In the genomic region with DNA sequence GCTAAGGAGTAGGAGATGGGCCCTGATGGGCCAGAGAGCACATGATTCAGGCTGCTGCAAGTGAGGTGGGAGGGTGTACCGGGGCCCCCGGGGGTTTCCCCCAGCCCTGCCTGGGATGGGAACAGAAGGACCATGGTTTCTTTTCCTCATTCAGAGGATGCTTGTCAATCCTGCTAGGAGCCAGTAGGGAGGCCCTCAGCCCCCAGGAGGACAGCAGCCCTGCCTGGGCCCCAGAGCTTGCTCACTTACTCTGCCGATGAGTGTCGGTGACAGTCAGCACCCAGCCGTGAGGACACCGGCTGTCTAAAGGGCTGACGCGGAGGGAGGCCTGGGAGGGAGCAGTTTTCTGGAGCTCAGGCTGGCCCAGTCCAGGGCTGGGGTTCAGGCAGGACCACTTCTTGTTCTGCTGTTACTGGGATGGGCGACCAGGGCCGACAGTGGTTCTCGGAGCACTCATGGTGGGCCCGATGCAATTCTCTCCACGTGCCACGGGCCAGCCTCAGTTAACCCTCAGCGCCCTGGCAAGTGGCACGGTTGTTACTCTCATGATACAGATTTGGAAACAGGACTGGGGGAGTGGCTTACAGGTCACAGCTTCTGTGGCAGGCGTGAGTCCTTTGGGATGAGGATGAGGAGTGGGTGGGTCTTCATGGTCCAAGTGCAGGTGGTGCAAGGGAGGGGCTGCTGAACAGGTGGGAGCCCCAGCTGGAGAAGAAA, we compare ENCODE assay signal across 8 cellular contexts. TPM values are rescaled to one million over a fixed set of nuclear protein-coding genes. Genes with fewer than 3 reads are reported as not detected.
DNase-seq lines count a peak whose midpoint lies in the region; ATAC-seq and TF ChIP-seq lines count a peak whose summit lies in the region.

No MANE protein-coding gene starts in this region.

- CTCF ChIA-PET in CD8-positive, alpha-beta T cell (lab: Charles Lee), result interaction anchor here (0.6 kb wide), 1 partner anchor 44 kb away, joined by 4 read pairs; no protein-coding TSS in a partner anchor

- no peak overlapping the region for H3K27ac ChIP-seq in CD8-positive, alpha-beta T cell (ENCODE audit: low read depth, low read length)
- H3K27ac ChIP-seq in gastrocnemius medialis, result peak overlapping the region in 2 of 4 donors; percentile 4 to 12

- H3K4me1 ChIP-seq in CD8-positive, alpha-beta T cell (ENCODE audit: insufficient read depth, low read length), result peaks cover 30% of the 10 kb centered on the region
- H3K4me1 ChIP-seq in gastrocnemius medialis, result peaks cover 24 to 31% of the 10 kb centered on the region in 2 donors

- intact Hi-C loops in CD8-positive, alpha-beta T cell (cut with DNase I, micrococcal nuclease), result loop anchor here (5.0 to 10.0 kb wide), 3 partner anchors 145 to 1245 kb away; a partner anchor contains a TSS
- intact Hi-C loops in gastrocnemius medialis (cut with DNase I; ENCODE audit: low total_unique reads), result no loop called here

- TF ChIP-seq CTCF in CD8-positive, alpha-beta T cell (IDR thresholded peaks at IDR 0.05), result no peak
- no peak for TF ChIP-seq CTCF in nephron progenitor cell (IDR thresholded peaks at IDR 0.05)
- no peak for TF ChIP-seq CTCF in gastrocnemius medialis (IDR thresholded peaks at IDR 0.05 in 4 of 5, conservative IDR thresholded peaks at IDR 0.05 in 1 of 5)

- no peaks in the 10 kb centered on the region for H3K9me3 Mint-ChIP-seq in CD8-positive, alpha-beta T cell
- H3K9me3 Mint-ChIP-seq in effector memory CD8-positive, alpha-beta T cell, result no peaks in the 10 kb centered on the region
- no peaks in the 10 kb centered on the region for H3K9me3 Mint-ChIP-seq in nephron progenitor cell

- H3K27me3 Mint-ChIP-seq in CD8-positive, alpha-beta T cell (ENCODE audit: low read depth), result no peaks in the 10 kb centered on the region
- no peaks in the 10 kb centered on the region for H3K27me3 Mint-ChIP-seq in effector memory CD8-positive, alpha-beta T cell
- H3K27me3 Mint-ChIP-seq in nephron progenitor cell (ENCODE audit: low read depth, poor library complexity), result peaks cover 40% of the 10 kb centered on the region

- TF ChIP-seq POLR2A in gastrocnemius medialis (IDR thresholded peaks at IDR 0.05), result no peak

- H3K4me1 Mint-ChIP-seq in CD8-positive, alpha-beta T cell (ENCODE audit: low read depth), result peaks cover 32% of the 10 kb centered on the region
- peaks cover 26 to 33% of the 10 kb centered on the region in 2 donors for H3K4me1 Mint-ChIP-seq in effector memory CD8-positive, alpha-beta T cell (ENCODE audit: low read depth in 2 of 2)
- peaks cover 43% of the 10 kb centered on the region for H3K4me1 Mint-ChIP-seq in nephron progenitor cell

- no peaks in the 10 kb centered on the region for H3K36me3 Mint-ChIP-seq in CD8-positive, alpha-beta T cell
- H3K36me3 Mint-ChIP-seq in effector memory CD8-positive, alpha-beta T cell (ENCODE audit: insufficient read depth), result peaks cover 20% of the 10 kb centered on the region
- H3K36me3 Mint-ChIP-seq in nephron progenitor cell (ENCODE audit: low read depth), result no peaks in the 10 kb centered on the region

- DNase-seq in CD8-positive, alpha-beta T cell, result no peak
- DNase-seq in MV-4-11 (lab: John Stamatoyannopoulos, UW) (peak; percentile 57), nephron progenitor cell (no peak), germinal center (ENCODE audit: low spot score) (no peak), gastrocnemius medialis (no peak), AG08396 (ENCODE audit: low spot score) (no peak)
- DNase-seq in effector memory CD8-positive, alpha-beta T cell, result no peak
- DNase-seq in effector CD8-positive, alpha-beta T cell (lab: John Stamatoyannopoulos, UW), result no peak

- peak overlapping the region; percentile 70 for H3K4me3 ChIP-seq in CD8-positive, alpha-beta T cell (ENCODE audit: low read depth, low read length)
- H3K4me3 ChIP-seq in gastrocnemius medialis, result peak overlapping the region in 2 of 4 donors; percentile 60 to 62

- no peak overlapping the region for H3K27ac Mint-ChIP-seq in CD8-positive, alpha-beta T cell
- H3K27ac Mint-ChIP-seq in effector memory CD8-positive, alpha-beta T cell, result peak overlapping the region; percentile 15 to 31
- no peak overlapping the region for H3K27ac Mint-ChIP-seq in nephron progenitor cell

- no peaks in the 10 kb centered on the region for H3K9me3 ChIP-seq in CD8-positive, alpha-beta T cell (ENCODE audit: low read length)
- H3K9me3 ChIP-seq in gastrocnemius medialis, result no peaks in the 10 kb centered on the region

- ATAC-seq in CD8-positive, alpha-beta T cell, result no peak
- no peak for ATAC-seq in effector memory CD8-positive, alpha-beta T cell (replicated peaks)
- no peak for ATAC-seq in gastrocnemius medialis

- H3K4me3 Mint-ChIP-seq in CD8-positive, alpha-beta T cell, result peak overlapping the region; percentile 82
- peak overlapping the region; percentile 71 to 76 for H3K4me3 Mint-ChIP-seq in effector memory CD8-positive, alpha-beta T cell
- H3K4me3 Mint-ChIP-seq in nephron progenitor cell, result peak overlapping the region; percentile 78

- POLR2A ChIA-PET in CD8-positive, alpha-beta T cell (lab: Charles Lee), result interaction anchor here (0.9 kb wide), 1 partner anchor 11 kb away, joined by 4 read pairs; a partner anchor contains a TSS

- in situ Hi-C loops in gastrocnemius medialis (cut with MboI; ENCODE audit: low sequenced_read_pairs in 4 of 4), result no loop called here

- no peaks in the 10 kb centered on the region for H3K27me3 ChIP-seq in CD8-positive, alpha-beta T cell (ENCODE audit: insufficient read depth, low read length)
- no peaks in the 10 kb centered on the region for H3K27me3 ChIP-seq in gastrocnemius medialis

- H3K36me3 ChIP-seq in CD8-positive, alpha-beta T cell (ENCODE audit: insufficient read depth, low read length), result no peaks in the 10 kb centered on the region
- H3K36me3 ChIP-seq in gastrocnemius medialis, result no peaks in the 10 kb centered on the region

RNA-seq across cellular contexts. Expression of a gene that starts 1.8 kb away (rescaled TPM):
- 10 to 100 TPM; 30.8 to 35.9 TPM for total RNA-seq in CD8-positive, alpha-beta T cell
- total RNA-seq in gastrocnemius medialis, result 10 to 100 TPM; 20.5 to 23.7 (median 23.3) TPM

RNA-seq across cellular contexts. Expression of a gene that starts 11.5 kb away (rescaled TPM):
- 10 to 100 TPM; 83.1 to 86.2 TPM for total RNA-seq in CD8-positive, alpha-beta T cell
- total RNA-seq in gastrocnemius medialis, result 10 to 100 TPM; 38.6 to 77.8 (median 54.3) TPM

RNA-seq across cellular contexts. Expression of a gene that starts 17.0 kb away (rescaled TPM):
- total RNA-seq in CD8-positive, alpha-beta T cell, result 10 to 100 TPM in 1 of 2 experiments, 1 to 10 TPM in 1; 9.0 to 10.3 TPM
- total RNA-seq in gastrocnemius medialis, result 10 to 100 TPM in 2 of 4 donors, 1 to 10 TPM in 2; 5.8 to 15.2 (median 11.8) TPM

RNA-seq across cellular contexts. Expression of a gene that starts 28.6 kb away (rescaled TPM):
- 10 to 100 TPM; 47.0 to 49.8 TPM for total RNA-seq in CD8-positive, alpha-beta T cell
- 10 to 100 TPM in 3 of 4 donors, 1 to 10 TPM in 1; 10.0 to 25.2 (median 13.6) TPM for total RNA-seq in gastrocnemius medialis

RNA-seq across cellular contexts. Expression of a gene that starts 55.6 kb away (rescaled TPM):
- total RNA-seq in CD8-positive, alpha-beta T cell, result 10 to 100 TPM; 31.8 to 33.5 TPM
- total RNA-seq in gastrocnemius medialis, result 100 to 1,000 TPM; 107 to 137 (median 126) TPM

Comparison
In these comparisons a context has a peak if more than half of its experiments do, and no peak if none do; other contexts are left out.
1. H3K27ac Mint-ChIP-seq: peak in effector memory CD8-positive, alpha-beta T cell (2 of 2); none in CD8-positive, alpha-beta T cell (single experiment) and nephron progenitor cell (single experiment).
2. Peak in every context shown above with its lines, with median percentiles within 50 percentile points of each other: H3K4me3 Mint-ChIP-seq.